21 cellular contexts compared by ENCODE assay signal in genomic region chr3:8470801-8471200, GRCh38.
"Had no signal": no experiment of that assay in that cellular context is flagged by ENCODE, and none has a peak within 500 bp of the region (broad histone marks: within the 10 kb centered on the region; RNA-seq: fewer than 3 reads in every experiment).

No MANE protein-coding gene starts in this region.

- DNase-seq: activated CD4-positive, alpha-beta memory T cell treated with anti-CD3 and anti-CD28 coated beads for 36 hours; activated CD4-positive, alpha-beta T cell treated with anti-CD3 and anti-CD28 coated beads for 4 hours; activated gamma-delta T cell treated with Interleukin-2 at 50 U/mL for 16 hours; activated T-cell treated with anti-CD3 and anti-CD28 coated beads for 4 hours; amniotic stem cell; brain microvascular endothelial cell; heart right ventricle; immature natural killer cell; left colon; mucosa of descending colon; naive B cell; psoas muscle; stimulated activated CD8-positive, alpha-beta memory T cell treated with anti-CD3 and anti-CD28 coated beads, Interleukin-4, amount 100 ng/mL, for 48 hours; stimulated activated naive CD4-positive, alpha-beta T cell; uterus had no signal

- H3K4me3 ChIP-seq: coronary artery, heart right ventricle, mucosa of descending colon, psoas muscle, SK-N-MC, uterus had no signal

- H3K9me3 ChIP-seq: heart right ventricle, mucosa of descending colon, psoas muscle, uterus had no signal

- H3K27me3 Mint-ChIP-seq: activated CD4-positive, alpha-beta memory T cell treated with anti-CD3 and anti-CD28 coated beads for 36 hours had no signal

- H3K4me3 Mint-ChIP-seq: activated CD4-positive, alpha-beta memory T cell treated with anti-CD3 and anti-CD28 coated beads for 36 hours; activated naive CD8-positive, alpha-beta T cell; activated T-helper 1 cell treated with anti-CD3 and anti-CD28 coated beads, Interleukin-12 subunit alpha, Interleukin-12 subunit beta, Interleukin-2, Interleukin-4 antibody, amounts not matched to agents 30 ng/mL and 10 ng/mL and 1 ng/mL, durations not matched to agents 14 hours and 24 hours and 36 hours; immature natural killer cell; memory B cell; naive B cell; WTC11 had no signal

- H3K9me3 Mint-ChIP-seq: activated CD4-positive, alpha-beta memory T cell treated with anti-CD3 and anti-CD28 coated beads for 36 hours; activated T-helper 1 cell treated with anti-CD3 and anti-CD28 coated beads, Interleukin-12 subunit alpha, Interleukin-12 subunit beta, Interleukin-2, Interleukin-4 antibody, amounts not matched to agents 30 ng/mL and 10 ng/mL and 1 ng/mL, durations not matched to agents 14 hours and 24 hours and 36 hours; immature natural killer cell; memory B cell; WTC11 had no signal

- H3K27ac Mint-ChIP-seq: activated CD4-positive, alpha-beta memory T cell treated with anti-CD3 and anti-CD28 coated beads for 36 hours; activated naive CD8-positive, alpha-beta T cell; immature natural killer cell; memory B cell; naive B cell; WTC11 had no signal

- H3K27ac ChIP-seq: brain microvascular endothelial cell, coronary artery, heart right ventricle, psoas muscle, SK-N-MC, uterus had no signal

- ATAC-seq: left colon, mucosa of descending colon, WTC11 had no signal

- H3K27me3 ChIP-seq: brain microvascular endothelial cell, heart right ventricle, uterus had no signal

- H3K36me3 Mint-ChIP-seq: activated CD4-positive, alpha-beta memory T cell treated with anti-CD3 and anti-CD28 coated beads for 36 hours; activated naive CD8-positive, alpha-beta T cell; memory B cell; naive B cell; WTC11 had no signal

- H3K4me1 ChIP-seq: psoas muscle, uterus had no signal

- H3K36me3 ChIP-seq: brain microvascular endothelial cell, heart right ventricle, uterus had no signal

- H3K4me1 Mint-ChIP-seq: immature natural killer cell, memory B cell, naive B cell had no signal
